In the genomic region with DNA sequence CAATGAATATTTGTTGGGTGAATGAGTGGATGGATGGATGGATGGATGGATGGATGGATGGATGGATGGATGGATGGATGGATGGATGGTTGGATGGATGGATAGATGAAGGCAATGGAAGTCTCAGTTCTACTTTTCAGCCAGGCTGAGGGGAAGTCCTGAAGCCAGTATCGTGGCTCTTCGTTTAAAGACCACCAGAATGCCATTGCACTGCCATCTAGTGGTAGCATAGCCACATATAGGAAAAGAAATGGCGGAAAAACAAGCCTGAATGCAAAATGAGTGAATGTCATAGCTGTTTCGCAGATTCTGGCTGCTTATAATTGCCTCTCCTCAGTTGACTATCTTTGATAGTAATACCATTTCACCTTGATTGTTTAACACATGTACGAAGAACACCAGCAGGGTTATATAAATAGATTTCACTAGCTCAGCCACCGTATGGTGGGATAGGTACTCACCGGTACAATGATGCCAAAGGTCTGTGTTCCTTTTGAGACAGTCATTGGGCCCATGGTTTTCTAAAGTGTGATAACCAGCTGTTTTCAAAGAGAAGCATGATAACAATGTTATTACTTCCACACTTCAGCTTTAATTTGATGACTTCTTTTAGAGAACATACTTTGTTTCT, we compare ENCODE assay signal across 8 cellular contexts.
A peak's percentile ranks its signal among the peaks of the same experiment; 100 is the strongest.
DNase-seq lines count a peak whose midpoint lies in the region; ATAC-seq and TF ChIP-seq lines count a peak whose summit lies in the region.

No MANE protein-coding gene starts in this region.

- intact Hi-C loops in left colon (cut with DNase I, micrococcal nuclease): loop anchor here in 1 of 2 donors (10.0 kb wide), 1 partner anchor 165 kb away; no protein-coding TSS in a partner anchor

- peak; percentile 38 for DNase-seq in activated gamma-delta T cell treated with Interleukin-2 at 50 U/mL for 16 hours
- no peak for DNase-seq in activated gamma-delta T cell (lab: John Stamatoyannopoulos, UW)
- peak; percentile 30 for DNase-seq in NCI-H1694 treated with DMSO at 0.1 percent for 48 hours (lab: John Stamatoyannopoulos, UW)
- DNase-seq in T-helper 9 cell: peak; percentile 13
- DNase-seq in cardiac fibroblast (ENCODE audit: low read depth in 2 of 2): peak; percentile 77 to 82
- DNase-seq in left colon: peak in 1 of 2 donors; percentile 39
- DNase-seq in stimulated activated CD8-positive, alpha-beta memory T cell treated with anti-CD3 and anti-CD28 coated beads, Interleukin-15, amount 100 ng/mL, for 1 hour (ENCODE audit: low read depth): peak; percentile 19

- H3K4me3 ChIP-seq in cardiac fibroblast (replicated peaks in 1 of 2; ENCODE audit: low read depth in 2 of 2, low read length in 2 of 2): no peak overlapping the region

- ATAC-seq in HG02759 (IDR thresholded peaks at IDR 0.05; ENCODE audit: unreplicated experiment): peak; percentile 89
- peak; percentile 59 for ATAC-seq in left colon

- TF ChIP-seq CTCF in cardiac fibroblast (IDR thresholded peaks at IDR 0.05; ENCODE audit: low read depth, low read length): peak; percentile 77
